Comparison of ENCODE assay signal across 1 cellular context in genomic region chr10:97673736-97674525, GRCh38.
TF ChIP-seq lines count a peak whose summit lies in the region.

No MANE protein-coding gene starts in this region.

TF ChIP-seq in A549, 52 proteins besides CTCF, POLR2A, EP300 and RAD21 (continued from another document):
- TF ChIP-seq ATOH8 (CRISPR knock-in tag; IDR thresholded peaks at IDR 0.05; ENCODE audit: low read depth) (no peak), JUNB (IDR thresholded peaks at IDR 0.05) (no peak), MAFK (IDR thresholded peaks at IDR 0.05; ENCODE audit: partially characterized antibody) (no peak), MAZ (IDR thresholded peaks at IDR 0.05; ENCODE audit: borderline replicate concordance, low read depth, low read length) (no peak), ZC3H11A (IDR thresholded peaks at IDR 0.05) (no peak), USF2 (IDR thresholded peaks at IDR 0.05) (no peak), ESRRA (IDR thresholded peaks at IDR 0.05; ENCODE audit: borderline replicate concordance, low read length) (no peak)
- TF ChIP-seq, protein P1, sequence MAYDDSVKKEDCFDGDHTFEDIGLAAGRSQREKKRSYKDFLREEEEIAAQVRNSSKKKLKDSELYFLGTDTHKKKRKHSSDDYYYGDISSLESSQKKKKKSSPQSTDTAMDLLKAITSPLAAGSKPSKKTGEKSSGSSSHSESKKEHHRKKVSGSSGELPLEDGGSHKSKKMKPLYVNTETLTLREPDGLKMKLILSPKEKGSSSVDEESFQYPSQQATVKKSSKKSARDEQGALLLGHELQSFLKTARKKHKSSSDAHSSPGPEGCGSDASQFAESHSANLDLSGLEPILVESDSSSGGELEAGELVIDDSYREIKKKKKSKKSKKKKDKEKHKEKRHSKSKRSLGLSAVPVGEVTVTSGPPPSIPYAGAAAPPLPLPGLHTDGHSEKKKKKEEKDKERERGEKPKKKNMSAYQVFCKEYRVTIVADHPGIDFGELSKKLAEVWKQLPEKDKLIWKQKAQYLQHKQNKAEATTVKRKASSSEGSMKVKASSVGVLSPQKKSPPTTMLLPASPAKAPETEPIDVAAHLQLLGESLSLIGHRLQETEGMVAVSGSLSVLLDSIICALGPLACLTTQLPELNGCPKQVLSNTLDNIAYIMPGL (CRISPR knock-in tag; IDR thresholded peaks at IDR 0.05; ENCODE audit: borderline replicate concordance): no peak
